In genomic region chr7:100166317-100166940, GRCh38 we compare ENCODE assay signal across 13 cellular contexts. TPM values are rescaled to one million over a fixed set of nuclear protein-coding genes. Genes with fewer than 3 reads are reported as not detected.
DNase-seq lines count a peak whose midpoint lies in the region; ATAC-seq and TF ChIP-seq lines count a peak whose summit lies in the region.
"Had no signal": no experiment of that assay in that cellular context is flagged by ENCODE, and none has a peak within 500 bp of the region (broad histone marks: within the 10 kb centered on the region; RNA-seq: fewer than 3 reads in every experiment).

No MANE protein-coding gene starts in this region.

- no peaks in the 10 kb centered on the region for H3K27me3 ChIP-seq in CD4-positive, alpha-beta T cell (ENCODE audit: control insufficient read depth, insufficient read depth, low read length)
- no peaks in the 10 kb centered on the region for H3K27me3 ChIP-seq in neural cell (ENCODE audit: insufficient read depth, low read depth, low read length)
- peaks cover 37% of the 10 kb centered on the region for H3K27me3 ChIP-seq in trophoblast cell (ENCODE audit: insufficient read depth, low read length)

- no peak overlapping the region for H4K8ac ChIP-seq in trophoblast cell (ENCODE audit: low read depth, low read length)

- DNase-seq in CD4-positive, alpha-beta T cell, result peak in 5 of 10 experiments; percentile 36 to 54 (median 37)
- peak in 15 of 34 experiments; percentile 27 to 60 (median 42) for DNase-seq in T-cell
- DNase-seq in NCI-H2107 (lab: John Stamatoyannopoulos, UW), result no peak
- DNase-seq in GM10248 (ENCODE audit: extremely low spot score), result no peak
- DNase-seq in trophoblast cell, result no peak
- DNase-seq: effector CD4-positive, alpha-beta T cell; naive B cell; NCI-H2171 treated with DMSO at 0.1 percent for 48 hours had no signal

- H3K9me3 Mint-ChIP-seq in CD4-positive, alpha-beta T cell, result no peaks in the 10 kb centered on the region
- no peaks in the 10 kb centered on the region for H3K9me3 Mint-ChIP-seq in T-cell
- H3K9me3 Mint-ChIP-seq in activated naive CD8-positive, alpha-beta T cell (ENCODE audit: low read depth), result no peaks in the 10 kb centered on the region
- H3K9me3 Mint-ChIP-seq: naive B cell had no signal

- POLR2A ChIA-PET in CD4-positive, alpha-beta T cell (lab: Charles Lee), result interaction anchor here (0.6 to 8.3 kb wide), 15 partner anchors 8 to 403 kb away, joined by 3 to 109 read pairs (median 4); partner anchors contain the start of genes AP4M1, GPC2, LAMTOR4 and MCM7
- POLR2A ChIA-PET in T-cell (lab: Charles Lee), result interaction anchor here (0.5 to 1.4 kb wide), 3 partner anchors 10 to 27 kb away, joined by 5 to 7 read pairs (median 5); no protein-coding TSS in a partner anchor
- POLR2A ChIA-PET in GM10248 (lab: Yijun Ruan, JAX), result no interaction called here

- H3K18ac ChIP-seq in trophoblast cell (ENCODE audit: low read length), result no peak overlapping the region

- intact Hi-C loops in CD4-positive, alpha-beta T cell (cut with DNase I, micrococcal nuclease), result loop anchor here in 1 of 2 experiments (10.0 kb wide), 1 partner anchor 48 kb away; the partner anchor contains the start of gene PVRIG

- H3K9ac ChIP-seq in neural cell (ENCODE audit: low read length) (no peak overlapping the region), trophoblast cell (ENCODE audit: low read length) (no peak overlapping the region)

- no CpG with 5 or more reads among the region's 16 CpGs for whole genome bisulfite sequencing in trophoblast cell (ENCODE audit: extremely low coverage, insufficient coverage, insufficient read length)

- no peak overlapping the region for H2BK12ac ChIP-seq in trophoblast cell (ENCODE audit: low read length)

- H3K4me1 ChIP-seq in trophoblast cell (ENCODE audit: control insufficient read depth in 1 of 2, insufficient read depth in 2 of 2, low read length in 2 of 2), result peaks cover 4 to 5% of the 10 kb centered on the region in 2 experiments

- CTCF ChIA-PET in CD4-positive, alpha-beta T cell (lab: Charles Lee), result interaction anchor here (1.0 to 1.5 kb wide), 3 partner anchors 24 to 34 kb away, joined by 3 to 6 read pairs (median 3); no protein-coding TSS in a partner anchor
- CTCF ChIA-PET in T-cell (lab: Charles Lee), result interaction anchor here in 1 of 2 donors (0.5 to 1.6 kb wide), 4 partner anchors 16 to 135 kb away, joined by 3 to 5 read pairs (median 4); no protein-coding TSS in a partner anchor
- CTCF ChIA-PET in GM10248 (lab: Yijun Ruan, JAX), result interaction anchor here (1.1 to 3.3 kb wide), 6 partner anchors 9 to 51 kb away, joined by 3 to 23 read pairs (median 6); partner anchors contain the start of genes GPC2 and STAG3

- no peak overlapping the region for H3K4me2 ChIP-seq in neural cell (ENCODE audit: low read length)
- H3K4me2 ChIP-seq in trophoblast cell (ENCODE audit: low read length), result no peak overlapping the region

- H4K91ac ChIP-seq in trophoblast cell (ENCODE audit: low read depth, low read length), result no peak overlapping the region

- no peak overlapping the region for H2BK5ac ChIP-seq in trophoblast cell (ENCODE audit: low read depth, low read length, poor library complexity)

- H3K9me2 ChIP-seq in neural cell (ENCODE audit: insufficient read depth, low read length), result no peaks in the 10 kb centered on the region

- no peak overlapping the region for H3K4me3 ChIP-seq in neural cell (ENCODE audit: low read length)
- no peak overlapping the region for H3K4me3 ChIP-seq in trophoblast cell (ENCODE audit: low read depth, low read length)
- H3K4me3 ChIP-seq: smooth muscle cell had no signal

- no peaks in the 10 kb centered on the region for H3F3A ChIP-seq in neural cell (ENCODE audit: insufficient read depth, low read length, poor library complexity, severe bottlenecking)

- H3K79me1 ChIP-seq in trophoblast cell (ENCODE audit: low read length), result no peaks in the 10 kb centered on the region

- TF ChIP-seq RAD21 in neural cell (conservative IDR thresholded peaks at IDR 0.05), result no peak

- H2BK120ac ChIP-seq in trophoblast cell (ENCODE audit: insufficient read depth, low read length, poor library complexity), result no peak overlapping the region

- H4K12ac ChIP-seq in trophoblast cell (ENCODE audit: low read depth, low read length), result no peak overlapping the region

- H3K27me3 Mint-ChIP-seq in CD4-positive, alpha-beta T cell, result no peaks in the 10 kb centered on the region
- peaks cover 0 to 20% of the 10 kb centered on the region in 2 donors for H3K27me3 Mint-ChIP-seq in T-cell
- no peaks in the 10 kb centered on the region for H3K27me3 Mint-ChIP-seq in activated naive CD8-positive, alpha-beta T cell

- H4K20me1 ChIP-seq in neural cell (ENCODE audit: insufficient read depth), result no peaks in the 10 kb centered on the region

- peak overlapping the region; percentile 91 for H3K27ac Mint-ChIP-seq in CD4-positive, alpha-beta T cell
- H3K27ac Mint-ChIP-seq in T-cell, result peak overlapping the region; percentile 98
- peak overlapping the region; percentile 81 for H3K27ac Mint-ChIP-seq in activated naive CD8-positive, alpha-beta T cell
- H3K27ac Mint-ChIP-seq: B cell, naive B cell had no signal

- peak; percentile 66 for ATAC-seq in CD4-positive, alpha-beta T cell (ENCODE audit: poor library complexity)
- ATAC-seq in T-cell (replicated peaks in 1 of 4) (peak; percentile 63 to 73 (median 67)), GM19328 (IDR thresholded peaks at IDR 0.05; ENCODE audit: unreplicated experiment) (no peak)

- H3K4me3 Mint-ChIP-seq in CD4-positive, alpha-beta T cell, result peak overlapping the region; percentile 91
- H3K4me3 Mint-ChIP-seq in T-cell, result peak overlapping the region; percentile 80 to 87 (median 86)
- peak overlapping the region; percentile 85 for H3K4me3 Mint-ChIP-seq in activated naive CD8-positive, alpha-beta T cell

- no peak overlapping the region for H2AFZ ChIP-seq in neural cell (ENCODE audit: low read depth, low read length)
- no peak overlapping the region for H2AFZ ChIP-seq in trophoblast cell (ENCODE audit: insufficient read depth, low read length, poor library complexity)

- no peaks in the 10 kb centered on the region for H3K36me3 ChIP-seq in neural cell (ENCODE audit: insufficient read depth, low read length)
- no peaks in the 10 kb centered on the region for H3K36me3 ChIP-seq in trophoblast cell (ENCODE audit: control insufficient read depth in 1 of 2, insufficient read depth in 2 of 2, low read length in 2 of 2)

- H3K27ac ChIP-seq in CD4-positive, alpha-beta T cell (ENCODE audit: low read depth, low read length), result peak overlapping the region; percentile 53
- no peak overlapping the region for H3K27ac ChIP-seq in neural cell (ENCODE audit: low read length)
- H3K27ac ChIP-seq in trophoblast cell (ENCODE audit: low read depth, low read length), result no peak overlapping the region

- H3K4ac ChIP-seq in trophoblast cell (ENCODE audit: low read depth, low read length), result no peak overlapping the region

- no peak overlapping the region for H2AK5ac ChIP-seq in trophoblast cell (ENCODE audit: low read length)

- no peaks in the 10 kb centered on the region for H3K79me2 ChIP-seq in neural cell (replicated peaks; ENCODE audit: insufficient read depth, low read length)
- no peaks in the 10 kb centered on the region for H3K79me2 ChIP-seq in trophoblast cell (ENCODE audit: control insufficient read depth, insufficient read depth, low read length, poor library complexity)

- H3K23ac ChIP-seq in trophoblast cell (ENCODE audit: low read length), result no peak overlapping the region

- no peak for TF ChIP-seq EP300 in neural cell (conservative IDR thresholded peaks at IDR 0.05; ENCODE audit: poor library complexity, severe bottlenecking)

- H3K14ac ChIP-seq in trophoblast cell (ENCODE audit: low read length), result no peak overlapping the region

- no peaks in the 10 kb centered on the region for H3K9me3 ChIP-seq in CD4-positive, alpha-beta T cell (ENCODE audit: control insufficient read depth, low read length)
- H3K9me3 ChIP-seq in neural cell (ENCODE audit: low read length) (no peaks in the 10 kb centered on the region), trophoblast cell (ENCODE audit: insufficient read depth, low read depth, low read length) (peaks cover 3% of the 10 kb centered on the region)

- no peak for TF ChIP-seq CTCF in CD4-positive, alpha-beta T cell (IDR thresholded peaks at IDR 0.05)
- TF ChIP-seq CTCF in neural cell (IDR thresholded peaks at IDR 0.05; ENCODE audit: poor library complexity, severe bottlenecking) (no peak), GM10248 (IDR thresholded peaks at IDR 0.05; ENCODE audit: control extremely low read depth, extremely low read depth, low read depth, missing control alignments) (no peak)

- no peaks in the 10 kb centered on the region for H3K36me3 Mint-ChIP-seq in CD4-positive, alpha-beta T cell (ENCODE audit: low read depth)
- H3K36me3 Mint-ChIP-seq in T-cell, result no peaks in the 10 kb centered on the region
- H3K36me3 Mint-ChIP-seq in activated naive CD8-positive, alpha-beta T cell, result no peaks in the 10 kb centered on the region
- H3K36me3 Mint-ChIP-seq: naive B cell had no signal

- H3K4me1 Mint-ChIP-seq in CD4-positive, alpha-beta T cell (ENCODE audit: low read depth), result peaks cover 82% of the 10 kb centered on the region
- H3K4me1 Mint-ChIP-seq in T-cell, result peaks cover 73 to 85% (median 85%) of the 10 kb centered on the region in 3 donors
- H3K4me1 Mint-ChIP-seq in activated naive CD8-positive, alpha-beta T cell (ENCODE audit: low read depth), result peaks cover 80% of the 10 kb centered on the region

TF ChIP-seq in neural cell, 6 proteins besides CTCF, POLR2A, EP300 and RAD21 (continues in another document):
- TF ChIP-seq MXI1 (conservative IDR thresholded peaks at IDR 0.05; ENCODE audit: poor library complexity, severe bottlenecking) (no peak), POLR2AphosphoS5 (IDR thresholded peaks at IDR 0.05) (peak; percentile 16)

RNA-seq across cellular contexts. Expression of gene GAL3ST4, which starts 2.0 kb away (rescaled TPM):
- total RNA-seq in CD4-positive, alpha-beta T cell, result 10 to 100 TPM; 12.7 to 13.2 TPM
- 10 to 100 TPM; 10.5 to 29.7 (median 18.0) TPM for total RNA-seq in T-cell
- 47.0 and 58.7 TPM in 2 replicates for polyA plus RNA-seq in neural cell
- 19.5 and 21.1 TPM in 2 replicates for polyA minus RNA-seq in neural cell
- 0.37 and 0.42 TPM in 2 replicates for polyA plus RNA-seq in trophoblast cell (2013)

RNA-seq across cellular contexts. Expression of gene TRAPPC14, which starts 7.9 kb away (rescaled TPM):
- total RNA-seq in CD4-positive, alpha-beta T cell, result 10 to 100 TPM; 37.9 to 42.6 TPM
- 10 to 100 TPM; 52.0 to 97.2 (median 79.0) TPM for total RNA-seq in T-cell
- 26.7 and 43.5 TPM in 2 replicates for polyA plus RNA-seq in neural cell
- 12.0 and 17.3 TPM in 2 replicates for polyA minus RNA-seq in neural cell
- polyA plus RNA-seq in trophoblast cell (2013), result 9.4 and 10.2 TPM in 2 replicates

RNA-seq across cellular contexts. Expression of gene GPC2, which starts 10.8 kb away (rescaled TPM):
- total RNA-seq in CD4-positive, alpha-beta T cell, result 10 to 100 TPM; 16.4 to 18.7 TPM
- 10 to 100 TPM; 12.4 to 37.0 (median 26.3) TPM for total RNA-seq in T-cell
- 506 and 594 TPM in 2 replicates for polyA plus RNA-seq in neural cell
- polyA minus RNA-seq in neural cell, result 299 and 343 TPM in 2 replicates
- 2.9 TPM in 2 replicates for polyA plus RNA-seq in trophoblast cell (2013)

RNA-seq across cellular contexts. Expression of gene STAG3, which starts 11.3 kb away (rescaled TPM):
- total RNA-seq in CD4-positive, alpha-beta T cell, result 1 to 10 TPM; 4.0 to 5.5 TPM
- total RNA-seq in T-cell, result 1 to 10 TPM; 4.8 to 8.7 (median 7.3) TPM
- polyA plus RNA-seq in neural cell, result 0.64 TPM in 1 of 2 replicates, not detected in the other
- polyA minus RNA-seq in neural cell, result 1.5 TPM in 1 of 2 replicates, not detected in the other
- 0.15 and 0.19 TPM in 2 replicates for polyA plus RNA-seq in trophoblast cell (2013)

RNA-seq across cellular contexts. Expression of gene LAMTOR4, which starts 17.7 kb away (rescaled TPM):
- 100 to 1,000 TPM; 107 to 125 TPM for total RNA-seq in CD4-positive, alpha-beta T cell
- total RNA-seq in T-cell, result 100 to 1,000 TPM; 140 to 216 (median 187) TPM
- 331 and 333 TPM in 2 replicates for polyA plus RNA-seq in neural cell
- 50.2 and 51.2 TPM in 2 replicates for polyA minus RNA-seq in neural cell
- polyA plus RNA-seq in trophoblast cell (2013), result 58.9 and 65.5 TPM in 2 replicates
